ENCODE assay signal across 24 cellular contexts in the genomic region with DNA sequence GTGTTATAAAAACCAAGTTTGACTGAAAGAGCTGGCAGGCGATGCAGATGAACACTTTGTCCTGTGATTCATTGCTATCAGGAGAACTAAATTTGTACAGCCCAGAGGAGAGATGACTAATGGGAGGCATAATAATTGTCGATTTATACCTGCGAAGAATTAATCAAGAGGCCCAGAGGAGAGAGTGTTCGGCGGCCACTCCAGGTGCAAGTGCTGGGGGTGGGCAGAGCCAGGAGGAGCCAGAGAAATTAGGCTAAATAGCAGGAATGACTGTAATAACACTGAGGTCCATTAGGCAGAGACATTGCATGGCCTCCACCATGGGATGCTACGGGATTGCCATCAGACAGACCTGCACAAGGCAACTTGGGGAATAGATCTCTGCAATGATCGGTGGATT.
DNase-seq lines count a peak whose midpoint lies in the region; FAIRE-seq and TF ChIP-seq lines count a peak whose summit lies in the region.
"Had no signal": no experiment of that assay in that cellular context is flagged by ENCODE, and none has a peak within 500 bp of the region (broad histone marks: within the 10 kb centered on the region; RNA-seq: fewer than 3 reads in every experiment).

No MANE protein-coding gene starts in this region.

- CTCF ChIA-PET in RWPE1 (lab: Yijun Ruan, JAX) = no interaction called here

- POLR2A ChIA-PET in RWPE1 (lab: Yijun Ruan, JAX; ENCODE audit: low non-redundant PET) = no interaction called here

- DNase-seq in NCI-H748 (lab: John Stamatoyannopoulos, UW; ENCODE audit: unreplicated experiment) (peak; percentile 19), NCI-H748 treated with DMSO at 0.1 percent for 48 hours (lab: John Stamatoyannopoulos, UW) (no peak), caudate nucleus (lab: John Stamatoyannopoulos, UW) (peak in 13 of 61 donors; percentile 5 to 65 (median 44)), middle frontal gyrus (ENCODE audit: extremely low spot score, low spot score) (peak; percentile 9), urothelium cell line (ENCODE audit: low spot score) (no peak), NCI-H2029 treated with DMSO at 0.1 percent for 48 hours (lab: John Stamatoyannopoulos, UW) (no peak), RWPE1 (ENCODE audit: low spot score) (no peak)
- DNase-seq in stimulated activated naive CD4-positive, alpha-beta T cell (lab: John Stamatoyannopoulos, UW) = no peak
- DNase-seq: 8988T, ACHN, DMS153, DND-41, NCI-H1092, NCI-H1436 treated with DMSO at 0.1 percent for 48 hours, NCI-H187 treated with DMSO at 0.1 percent for 48 hours, NCI-H2107, NCI-H446 treated with DMSO at 0.1 percent for 48 hours, NCI-H526, RPMI8226, SHP77 had no signal

- H3K27ac ChIP-seq in caudate nucleus (ENCODE audit: low read depth, low read length) = peak overlapping the region; percentile 85
- H3K27ac ChIP-seq in RWPE1 = no peak overlapping the region
- H3K27ac ChIP-seq: HL-60, KMS-11 had no signal

- no peak for TF ChIP-seq CTCF in RWPE1 (conservative IDR thresholded peaks at IDR 0.05; ENCODE audit: low read depth)

- peak; percentile 30 for FAIRE-seq in urothelium cell line (lab: Jason Lieb, UNC)
- FAIRE-seq: GM19239, H1 had no signal

Comparison
In these comparisons a context has a peak if more than half of its experiments do, and no peak if none do; other contexts are left out.
1. DNase-seq: peak in NCI-H748 (single experiment) and middle frontal gyrus (single experiment); none in NCI-H748 treated with DMSO at 0.1 percent for 48 hours (single experiment), urothelium cell line (single experiment), NCI-H2029 treated with DMSO at 0.1 percent for 48 hours (single experiment), stimulated activated naive CD4-positive, alpha-beta T cell (0 of 6) and RWPE1 (single experiment).